Comparison of ENCODE assay signal across 17 cellular contexts in the genomic region with DNA sequence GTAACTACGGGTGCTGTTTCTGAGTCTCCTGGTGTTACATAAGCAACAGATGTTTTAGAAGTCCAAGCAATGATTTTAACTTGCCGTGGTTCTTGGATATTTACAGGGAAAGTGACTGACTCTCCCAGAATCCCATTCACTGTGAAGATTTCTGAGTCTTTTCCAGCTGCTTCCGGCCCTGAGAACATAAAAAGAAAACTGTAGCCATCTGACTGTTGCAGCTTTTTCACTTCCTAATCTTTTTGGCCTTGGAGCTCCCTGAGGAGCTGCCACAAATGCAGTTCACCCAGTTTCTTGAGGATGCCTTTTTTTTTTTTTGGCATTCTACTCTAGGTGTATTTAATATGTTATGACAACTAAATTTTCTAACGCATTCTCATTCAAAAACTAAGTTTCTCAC. TPM values are rescaled to one million over a fixed set of nuclear protein-coding genes. Genes with fewer than 3 reads are reported as not detected.
A peak's percentile ranks its signal among the peaks of the same experiment; 100 is the strongest.
DNase-seq lines count a peak whose midpoint lies in the region; ATAC-seq, FAIRE-seq and TF ChIP-seq lines count a peak whose summit lies in the region.
"Had no signal": no experiment of that assay in that cellular context is flagged by ENCODE, and none has a peak within 500 bp of the region (broad histone marks: within the 10 kb centered on the region; RNA-seq: fewer than 3 reads in every experiment).

No MANE protein-coding gene starts in this region.

- intact Hi-C loops in activated CD4-positive, alpha-beta T cell treated with anti-CD3 and anti-CD28 coated beads for 36 hours (cut with DNase I, micrococcal nuclease), result no loop called here
- intact Hi-C loops in activated T-helper 2 cell treated with anti-CD3 and anti-CD28 coated beads, Interferon-gamma antibody, Interleukin-2, Interleukin-4, amounts not matched to agents 10 μg/mL and 5 μg/mL and 100 μg/mL, durations not matched to agents 14 hours and 24 hours and 36 hours (cut with micrococcal nuclease), result loop anchor here (5.0 kb wide), 2 partner anchors 42 to 303 kb away; partner anchors contain the start of gene DCAF8
- intact Hi-C loops in pancreas (cut with DNase I), result no loop called here

- peaks cover 44% of the 10 kb centered on the region for H3K36me3 Mint-ChIP-seq in activated CD4-positive, alpha-beta T cell treated with anti-CD3 and anti-CD28 coated beads for 36 hours (ENCODE audit: low read depth)
- H3K36me3 Mint-ChIP-seq in GM23338 (ENCODE audit: low read depth), result no peaks in the 10 kb centered on the region
- peaks cover 78% of the 10 kb centered on the region for H3K36me3 Mint-ChIP-seq in activated T-helper 2 cell treated with anti-CD3 and anti-CD28 coated beads, Interferon-gamma antibody, Interleukin-2, Interleukin-4, amounts not matched to agents 10 μg/mL and 5 μg/mL and 100 μg/mL, durations not matched to agents 14 hours and 24 hours and 36 hours (ENCODE audit: low read depth)

- TF ChIP-seq CTCF in GM23338 (conservative IDR thresholded peaks at IDR 0.05; ENCODE audit: low read depth in 2 of 2), result no peak
- TF ChIP-seq CTCF in pancreas (IDR thresholded peaks at IDR 0.05), result no peak

- no peaks in the 10 kb centered on the region for H3K9me2 ChIP-seq in GM23338 (ENCODE audit: insufficient read depth)

- H2AFZ ChIP-seq in GM23338, result peak overlapping the region; percentile 87; the same call in 1 of the 2 replicates
- H2AFZ ChIP-seq: GM23248 had no signal

- POLR2A ChIA-PET in activated CD4-positive, alpha-beta T cell treated with anti-CD3 and anti-CD28 coated beads for 36 hours (lab: Charles Lee), result no interaction called here

- H3K79me2 ChIP-seq in GM23338 (replicated peaks; ENCODE audit: insufficient read depth), result no peaks in the 10 kb centered on the region

- WGBS in pancreas, 2 donors, result 33 to 35% methylated on average over 4 of the region's 4 CpGs

- CTCF ChIA-PET in activated CD4-positive, alpha-beta T cell treated with anti-CD3 and anti-CD28 coated beads for 36 hours (lab: Charles Lee), result interaction anchor here (0.6 to 2.7 kb wide), 11 partner anchors 9 to 469 kb away, joined by 3 to 13 read pairs (median 4); no protein-coding TSS in a partner anchor

- H3K27ac ChIP-seq in GM23338 (ENCODE audit: low read depth), result no peak overlapping the region
- peak overlapping the region; percentile 4 to 27 (median 18) for H3K27ac ChIP-seq in pancreas
- H3K27ac ChIP-seq: GM23248, KMS-11, ovary, uterus had no signal

- H3K4me1 Mint-ChIP-seq in activated CD4-positive, alpha-beta T cell treated with anti-CD3 and anti-CD28 coated beads for 36 hours, result peaks cover 86% of the 10 kb centered on the region
- H3K4me1 Mint-ChIP-seq in GM23338, result no peaks in the 10 kb centered on the region
- H3K4me1 Mint-ChIP-seq in activated T-helper 2 cell treated with anti-CD3 and anti-CD28 coated beads, Interferon-gamma antibody, Interleukin-2, Interleukin-4, amounts not matched to agents 10 μg/mL and 5 μg/mL and 100 μg/mL, durations not matched to agents 14 hours and 24 hours and 36 hours (ENCODE audit: low read depth), result peaks cover 68% of the 10 kb centered on the region

- H3K9me3 ChIP-seq in pancreas, result no peaks in the 10 kb centered on the region
- H3K9me3 ChIP-seq: ovary, uterus had no signal

- H3K27ac Mint-ChIP-seq in activated CD4-positive, alpha-beta T cell treated with anti-CD3 and anti-CD28 coated beads for 36 hours, result peak overlapping the region; percentile 76
- H3K27ac Mint-ChIP-seq in GM23338, result no peak overlapping the region
- peak overlapping the region; percentile 44 for H3K27ac Mint-ChIP-seq in activated T-helper 2 cell treated with anti-CD3 and anti-CD28 coated beads, Interferon-gamma antibody, Interleukin-2, Interleukin-4, amounts not matched to agents 10 μg/mL and 5 μg/mL and 100 μg/mL, durations not matched to agents 14 hours and 24 hours and 36 hours

- FAIRE-seq in pancreas (lab: Jason Lieb, UNC), result no peak
- FAIRE-seq: A204.1 had no signal

- peak overlapping the region; percentile 13 for H3K4me3 Mint-ChIP-seq in activated CD4-positive, alpha-beta T cell treated with anti-CD3 and anti-CD28 coated beads for 36 hours
- H3K4me3 Mint-ChIP-seq in GM23338, result no peak overlapping the region
- no peak overlapping the region for H3K4me3 Mint-ChIP-seq in activated T-helper 2 cell treated with anti-CD3 and anti-CD28 coated beads, Interferon-gamma antibody, Interleukin-2, Interleukin-4, amounts not matched to agents 10 μg/mL and 5 μg/mL and 100 μg/mL, durations not matched to agents 14 hours and 24 hours and 36 hours (ENCODE audit: low read depth)

- H3K27me3 ChIP-seq in GM23338 (ENCODE audit: insufficient read depth) (no peaks in the 10 kb centered on the region), pancreas (no peaks in the 10 kb centered on the region)
- H3K27me3 ChIP-seq: left lung, ovary, uterus had no signal

- DNase-seq in activated CD4-positive, alpha-beta T cell treated with anti-CD3 and anti-CD28 coated beads for 36 hours, result no peak
- no peak for DNase-seq in activated CD4-positive, alpha-beta T cell treated with anti-CD3 and anti-CD28 coated beads for 4 hours
- DNase-seq in GM23338 (ENCODE audit: low spot score) (no peak), pancreas (peak in 2 of 6 donors; percentile 41 to 46), KBM-7 (no peak), NCI-H2196 (lab: John Stamatoyannopoulos, UW; ENCODE audit: unreplicated experiment) (no peak)
- DNase-seq in activated T-helper 2 cell treated with anti-CD3 and anti-CD28 coated beads, Interferon-gamma antibody, Interleukin-2, Interleukin-4, amounts not matched to agents 10 μg/mL and 5 μg/mL and 100 μg/mL, durations not matched to agents 14 hours and 24 hours and 36 hours (ENCODE audit: low spot score), result no peak
- DNase-seq: foreskin fibroblast, GM23248, left lung, ovary, SHP77, uterus had no signal

- H3K9me3 Mint-ChIP-seq in activated CD4-positive, alpha-beta T cell treated with anti-CD3 and anti-CD28 coated beads for 36 hours (ENCODE audit: low read depth), result peaks cover 11% of the 10 kb centered on the region
- peaks cover 16% of the 10 kb centered on the region for H3K9me3 Mint-ChIP-seq in GM23338
- peaks cover 22% of the 10 kb centered on the region for H3K9me3 Mint-ChIP-seq in activated T-helper 2 cell treated with anti-CD3 and anti-CD28 coated beads, Interferon-gamma antibody, Interleukin-2, Interleukin-4, amounts not matched to agents 10 μg/mL and 5 μg/mL and 100 μg/mL, durations not matched to agents 14 hours and 24 hours and 36 hours

- no peaks in the 10 kb centered on the region for H3K4me1 ChIP-seq in GM23338 (ENCODE audit: insufficient read depth)
- peaks cover 0 to 7% (median 0%) of the 10 kb centered on the region in 3 donors for H3K4me1 ChIP-seq in pancreas
- H3K4me1 ChIP-seq: uterus had no signal

- H3K36me3 ChIP-seq in GM23338 (ENCODE audit: insufficient read depth), result peaks cover 3% of the 10 kb centered on the region; the same call in 1 of the 2 replicates
- no peaks in the 10 kb centered on the region for H3K36me3 ChIP-seq in pancreas
- H3K36me3 ChIP-seq: left lung, ovary, uterus had no signal

- H4K20me1 ChIP-seq in GM23338 (replicated peaks; ENCODE audit: insufficient read depth), result no peaks in the 10 kb centered on the region

- H3K4me2 ChIP-seq in GM23338, result no peak overlapping the region
- H3K4me2 ChIP-seq: KMS-11 had no signal

- no peak for ATAC-seq in activated CD4-positive, alpha-beta T cell treated with anti-CD3 and anti-CD28 coated beads for 36 hours
- ATAC-seq in GM23338, result no peak
- ATAC-seq in pancreas, result peak; percentile 82 to 89 (median 86)
- no peak for ATAC-seq in GM21723 (IDR thresholded peaks at IDR 0.05; ENCODE audit: unreplicated experiment)
- ATAC-seq: left lung had no signal

- no peaks in the 10 kb centered on the region for H3F3A ChIP-seq in GM23338 (replicated peaks; ENCODE audit: low read depth)

- in situ Hi-C loops in KBM-7 (cut with MboI; ENCODE audit: low pct_unique_long_range_greater_than_20kb, low sequenced_read_pairs), result no loop called here

- H3K4me3 ChIP-seq in GM23338, result no peak overlapping the region
- H3K4me3 ChIP-seq in pancreas, result peak overlapping the region in 2 of 4 donors; percentile 9 to 16
- H3K4me3 ChIP-seq: GM23248, left lung, ovary, uterus had no signal

- H3K27me3 Mint-ChIP-seq in activated CD4-positive, alpha-beta T cell treated with anti-CD3 and anti-CD28 coated beads for 36 hours, result no peaks in the 10 kb centered on the region
- peaks cover 3% of the 10 kb centered on the region for H3K27me3 Mint-ChIP-seq in GM23338 (ENCODE audit: insufficient read depth, low read depth, poor library complexity)
- no peaks in the 10 kb centered on the region for H3K27me3 Mint-ChIP-seq in activated T-helper 2 cell treated with anti-CD3 and anti-CD28 coated beads, Interferon-gamma antibody, Interleukin-2, Interleukin-4, amounts not matched to agents 10 μg/mL and 5 μg/mL and 100 μg/mL, durations not matched to agents 14 hours and 24 hours and 36 hours (ENCODE audit: low read depth)

TF ChIP-seq in GM23338, 12 proteins besides CTCF, POLR2A, EP300 and RAD21 (continues in another document):
- no peak for TF ChIP-seq ETS1 (IDR thresholded peaks at IDR 0.05)

RNA-seq across cellular contexts. Expression of gene CD84, which starts 13.7 kb away (rescaled TPM):
- total RNA-seq in activated CD4-positive, alpha-beta T cell treated with anti-CD3 and anti-CD28 coated beads for 36 hours, result 10 to 100 TPM; 14.8 to 17.8 TPM
- total RNA-seq in GM23338 (2014; rRNA removed; shearing (Covaris generic)), result under 0.01 TPM in 1 of 2 replicates, not detected in the other
- polyA plus RNA-seq in GM23338 (2016; fragmentation: Nextera tagmentation; extraction: Ambion mirVana) (not detected in 2 replicates), pancreas (under 1 TPM; 0.16 to 0.57 TPM)
- total RNA-seq in activated T-helper 2 cell treated with anti-CD3 and anti-CD28 coated beads, Interferon-gamma antibody, Interleukin-2, Interleukin-4, amounts not matched to agents 10 μg/mL and 5 μg/mL and 100 μg/mL, durations not matched to agents 14 hours and 24 hours and 36 hours, result 14.1 and 14.9 TPM in 2 replicates
- total RNA-seq in pancreas, result 10 to 100 TPM in 1 of 6 donors, 1 to 10 TPM in 5; 2.3 to 13.2 (median 3.7) TPM
- total RNA-seq: GM23248 had no signal
- polyA plus RNA-seq: GM23248 had no signal

RNA-seq across cellular contexts. Expression of gene SLAMF6, which starts 42.5 kb away (rescaled TPM):
- 10 to 100 TPM; 45.9 to 55.0 TPM for total RNA-seq in activated CD4-positive, alpha-beta T cell treated with anti-CD3 and anti-CD28 coated beads for 36 hours
- not detected in 2 replicates for total RNA-seq in GM23338 (2014; rRNA removed; shearing (Covaris generic))
- polyA plus RNA-seq in GM23338 (2016; fragmentation: Nextera tagmentation; extraction: Ambion mirVana) (not detected in 2 replicates), pancreas (under 1 TPM; 0.07 to 0.11 TPM)
- 11.8 and 13.0 TPM in 2 replicates for total RNA-seq in activated T-helper 2 cell treated with anti-CD3 and anti-CD28 coated beads, Interferon-gamma antibody, Interleukin-2, Interleukin-4, amounts not matched to agents 10 μg/mL and 5 μg/mL and 100 μg/mL, durations not matched to agents 14 hours and 24 hours and 36 hours
- under 1 TPM; 0.04 to 0.81 (median 0.26) TPM for total RNA-seq in pancreas
- total RNA-seq: cerebellum, GM23248 had no signal
- polyA plus RNA-seq: GM23248 had no signal

Comparison
In these comparisons a context has a peak if more than half of its experiments do, and no peak if none do; other contexts are left out.
1. ATAC-seq: peak in pancreas (4 of 4); none in activated CD4-positive, alpha-beta T cell treated with anti-CD3 and anti-CD28 coated beads for 36 hours (single experiment), GM23338 (single experiment) and GM21723 (single experiment).